ENCODE assay signal across 1 cellular context in the genomic region with DNA sequence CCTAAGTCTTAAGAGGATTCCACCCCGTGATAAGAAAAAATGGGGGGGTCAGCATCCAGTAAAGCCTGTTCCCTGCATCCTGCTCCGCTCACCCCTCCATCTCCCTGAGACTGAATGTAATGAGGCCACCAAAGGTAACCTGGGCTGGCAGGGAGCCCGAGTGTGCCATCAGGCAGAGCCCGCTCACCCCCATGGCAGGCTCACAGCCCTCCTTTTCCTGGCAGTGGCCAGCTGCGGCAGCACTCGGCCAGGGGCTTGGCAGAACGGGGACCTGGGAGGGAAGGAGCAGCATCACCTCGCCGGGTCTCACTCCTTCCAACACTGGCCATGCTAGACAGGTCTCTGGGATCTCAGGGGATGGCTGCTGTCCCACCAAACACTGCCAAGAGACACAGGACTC.
TF ChIP-seq lines count a peak whose summit lies in the region.

No MANE protein-coding gene starts in this region.

TF ChIP-seq in WTC11, 78 proteins besides CTCF, POLR2A, EP300 and RAD21 (continued from another document):
- TF ChIP-seq, protein P1, sequence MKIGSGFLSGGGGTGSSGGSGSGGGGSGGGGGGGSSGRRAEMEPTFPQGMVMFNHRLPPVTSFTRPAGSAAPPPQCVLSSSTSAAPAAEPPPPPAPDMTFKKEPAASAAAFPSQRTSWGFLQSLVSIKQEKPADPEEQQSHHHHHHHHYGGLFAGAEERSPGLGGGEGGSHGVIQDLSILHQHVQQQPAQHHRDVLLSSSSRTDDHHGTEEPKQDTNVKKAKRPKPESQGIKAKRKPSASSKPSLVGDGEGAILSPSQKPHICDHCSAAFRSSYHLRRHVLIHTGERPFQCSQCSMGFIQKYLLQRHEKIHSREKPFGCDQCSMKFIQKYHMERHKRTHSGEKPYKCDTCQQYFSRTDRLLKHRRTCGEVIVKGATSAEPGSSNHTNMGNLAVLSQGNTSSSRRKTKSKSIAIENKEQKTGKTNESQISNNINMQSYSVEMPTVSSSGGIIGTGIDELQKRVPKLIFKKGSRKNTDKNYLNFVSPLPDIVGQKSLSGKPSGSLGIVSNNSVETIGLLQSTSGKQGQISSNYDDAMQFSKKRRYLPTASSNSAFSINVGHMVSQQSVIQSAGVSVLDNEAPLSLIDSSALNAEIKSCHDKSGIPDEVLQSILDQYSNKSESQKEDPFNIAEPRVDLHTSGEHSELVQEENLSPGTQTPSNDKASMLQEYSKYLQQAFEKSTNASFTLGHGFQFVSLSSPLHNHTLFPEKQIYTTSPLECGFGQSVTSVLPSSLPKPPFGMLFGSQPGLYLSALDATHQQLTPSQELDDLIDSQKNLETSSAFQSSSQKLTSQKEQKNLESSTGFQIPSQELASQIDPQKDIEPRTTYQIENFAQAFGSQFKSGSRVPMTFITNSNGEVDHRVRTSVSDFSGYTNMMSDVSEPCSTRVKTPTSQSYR (CRISPR knock-in tag; IDR thresholded peaks at IDR 0.05): no peak
- TF ChIP-seq, protein P2, sequence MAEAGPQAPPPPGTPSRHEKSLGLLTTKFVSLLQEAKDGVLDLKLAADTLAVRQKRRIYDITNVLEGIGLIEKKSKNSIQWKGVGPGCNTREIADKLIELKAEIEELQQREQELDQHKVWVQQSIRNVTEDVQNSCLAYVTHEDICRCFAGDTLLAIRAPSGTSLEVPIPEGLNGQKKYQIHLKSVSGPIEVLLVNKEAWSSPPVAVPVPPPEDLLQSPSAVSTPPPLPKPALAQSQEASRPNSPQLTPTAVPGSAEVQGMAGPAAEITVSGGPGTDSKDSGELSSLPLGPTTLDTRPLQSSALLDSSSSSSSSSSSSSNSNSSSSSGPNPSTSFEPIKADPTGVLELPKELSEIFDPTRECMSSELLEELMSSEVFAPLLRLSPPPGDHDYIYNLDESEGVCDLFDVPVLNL (CRISPR knock-in tag; IDR thresholded peaks at IDR 0.05; ENCODE audit: borderline replicate concordance, low read depth): no peak
- TF ChIP-seq, protein P3, sequence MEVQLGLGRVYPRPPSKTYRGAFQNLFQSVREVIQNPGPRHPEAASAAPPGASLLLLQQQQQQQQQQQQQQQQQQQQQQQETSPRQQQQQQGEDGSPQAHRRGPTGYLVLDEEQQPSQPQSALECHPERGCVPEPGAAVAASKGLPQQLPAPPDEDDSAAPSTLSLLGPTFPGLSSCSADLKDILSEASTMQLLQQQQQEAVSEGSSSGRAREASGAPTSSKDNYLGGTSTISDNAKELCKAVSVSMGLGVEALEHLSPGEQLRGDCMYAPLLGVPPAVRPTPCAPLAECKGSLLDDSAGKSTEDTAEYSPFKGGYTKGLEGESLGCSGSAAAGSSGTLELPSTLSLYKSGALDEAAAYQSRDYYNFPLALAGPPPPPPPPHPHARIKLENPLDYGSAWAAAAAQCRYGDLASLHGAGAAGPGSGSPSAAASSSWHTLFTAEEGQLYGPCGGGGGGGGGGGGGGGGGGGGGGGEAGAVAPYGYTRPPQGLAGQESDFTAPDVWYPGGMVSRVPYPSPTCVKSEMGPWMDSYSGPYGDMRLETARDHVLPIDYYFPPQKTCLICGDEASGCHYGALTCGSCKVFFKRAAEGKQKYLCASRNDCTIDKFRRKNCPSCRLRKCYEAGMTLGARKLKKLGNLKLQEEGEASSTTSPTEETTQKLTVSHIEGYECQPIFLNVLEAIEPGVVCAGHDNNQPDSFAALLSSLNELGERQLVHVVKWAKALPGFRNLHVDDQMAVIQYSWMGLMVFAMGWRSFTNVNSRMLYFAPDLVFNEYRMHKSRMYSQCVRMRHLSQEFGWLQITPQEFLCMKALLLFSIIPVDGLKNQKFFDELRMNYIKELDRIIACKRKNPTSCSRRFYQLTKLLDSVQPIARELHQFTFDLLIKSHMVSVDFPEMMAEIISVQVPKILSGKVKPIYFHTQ (CRISPR knock-in tag; IDR thresholded peaks at IDR 0.05): no peak
